Comparison of ENCODE assay signal across 8 cellular contexts in the genomic region with DNA sequence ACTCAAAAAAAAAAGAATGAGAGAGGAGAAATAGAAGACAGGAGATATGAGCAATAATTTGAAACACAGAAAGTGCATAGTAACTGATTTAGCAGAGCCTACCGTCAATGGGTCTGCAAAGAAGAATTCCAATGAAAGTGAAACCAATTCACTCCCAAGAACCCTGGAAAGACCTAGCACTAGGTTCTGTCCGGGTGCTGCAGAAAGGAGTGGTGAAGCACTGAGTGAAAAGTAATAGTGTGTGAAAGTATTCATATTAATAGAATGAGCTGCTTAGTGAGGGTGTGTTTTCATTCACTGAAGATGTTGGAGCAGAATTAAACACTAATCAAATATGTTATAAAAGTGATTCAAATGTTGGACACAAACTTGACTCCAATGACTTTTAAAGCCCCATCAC. TPM values are rescaled to one million over a fixed set of nuclear protein-coding genes. Genes with fewer than 3 reads are reported as not detected.
DNase-seq lines count a peak whose midpoint lies in the region; ATAC-seq and TF ChIP-seq lines count a peak whose summit lies in the region.

No MANE protein-coding gene starts in this region.

- peak overlapping the region; percentile 54 for H3K4me3 ChIP-seq in A673 (ENCODE audit: low read depth, low read length, poor library complexity, severe bottlenecking)

- H3K27ac ChIP-seq in A673 (ENCODE audit: low read depth, low read length, poor library complexity, severe bottlenecking) = no peak overlapping the region

- no peaks in the 10 kb centered on the region for H3K9me3 ChIP-seq in A673 (ENCODE audit: low read depth, low read length, poor library complexity, severe bottlenecking)

- peaks cover 5% of the 10 kb centered on the region for H3K4me1 ChIP-seq in A673 (ENCODE audit: insufficient read depth, low read length, poor library complexity, severe bottlenecking)

- intact Hi-C loops in A673 (cut with micrococcal nuclease; ENCODE audit: unreplicated experiment) (no loop called here), left colon (cut with DNase I, micrococcal nuclease) (no loop called here)

- H3K27me3 ChIP-seq in A673 (replicated peaks; ENCODE audit: insufficient read depth, low read depth, low read length, poor library complexity) = no peaks in the 10 kb centered on the region

- CTCF ChIA-PET in A673 (lab: Charles Lee) = interaction anchor here (0.6 to 1.2 kb wide), 3 partner anchors 12 to 20 kb away, joined by 3 to 4 read pairs (median 3); no protein-coding TSS in a partner anchor

- peak overlapping the region in 2 of 3 donors; percentile 1 to 68 for H3K27ac Mint-ChIP-seq in IgD-negative memory B cell

- BruUV-seq in A673 (replicated peaks; lab: Mats Ljungman, UMichigan) = no TSS peak

- peaks cover 0 to 7% (median 6%) of the 10 kb centered on the region in 3 donors for H3K4me1 Mint-ChIP-seq in IgD-negative memory B cell

- H3K9me3 Mint-ChIP-seq in IgD-negative memory B cell = no peaks in the 10 kb centered on the region

- POLR2A ChIA-PET in A673 (lab: Charles Lee; ENCODE audit: low non-redundant PET) = no interaction called here

- DNase-seq in A673 (ENCODE audit: low spot score) = no peak
- no peak for DNase-seq in left colon
- no peak for DNase-seq in ecto neural progenitor cell (ENCODE audit: low spot score)
- DNase-seq in nucleus accumbens (lab: John Stamatoyannopoulos, UW) = no peak
- DNase-seq in retina = no peak

- H3K4me3 Mint-ChIP-seq in IgD-negative memory B cell = peak overlapping the region in 1 of 4 donors; percentile 50

- no peak for TF ChIP-seq CTCF in A673 (conservative IDR thresholded peaks at IDR 0.05; ENCODE audit: low read depth, low read length)

- H3K27me3 Mint-ChIP-seq in IgD-negative memory B cell = no peaks in the 10 kb centered on the region

- H3K36me3 Mint-ChIP-seq in IgD-negative memory B cell = no peaks in the 10 kb centered on the region

- ATAC-seq in GM21367 (IDR thresholded peaks at IDR 0.05; ENCODE audit: unreplicated experiment) (peak; percentile 31), left colon (peak; percentile 3), HG03469 (IDR thresholded peaks at IDR 0.05; ENCODE audit: unreplicated experiment) (no peak)

- no peaks in the 10 kb centered on the region for H3K36me3 ChIP-seq in A673 (ENCODE audit: insufficient read depth, low read length, poor library complexity, severe bottlenecking)

RNA-seq across cellular contexts. Expression of a gene that starts 51.3 kb away (rescaled TPM):
- 64.6 and 67.1 TPM in 2 replicates for total RNA-seq in A673 (2021)
- 25.9 TPM for polyA plus RNA-seq in IgD-negative memory B cell
- 10 to 100 TPM; 47.1 to 48.2 TPM for total RNA-seq in left colon
